In genomic region chr15:64180235-64180824, GRCh38 we compare ENCODE assay signal across 13 cellular contexts. TPM values are rescaled to one million over a fixed set of nuclear protein-coding genes. Genes with fewer than 3 reads are reported as not detected.
DNase-seq lines count a peak whose midpoint lies in the region; ATAC-seq and TF ChIP-seq lines count a peak whose summit lies in the region.
"Had no signal": no experiment of that assay in that cellular context is flagged by ENCODE, and none has a peak within 500 bp of the region (broad histone marks: within the 10 kb centered on the region; RNA-seq: fewer than 3 reads in every experiment).

No MANE protein-coding gene starts in this region.

- H3K4me1 Mint-ChIP-seq in glutamatergic neuron (ENCODE audit: low read depth, unreplicated experiment): peaks cover 7% of the 10 kb centered on the region
- H3K4me1 Mint-ChIP-seq in activated T-helper 2 cell treated with anti-CD3 and anti-CD28 coated beads, Interferon-gamma antibody, Interleukin-2, Interleukin-4, amounts not matched to agents 10 μg/mL and 5 μg/mL and 100 μg/mL, durations not matched to agents 14 hours and 24 hours and 36 hours (ENCODE audit: low read depth): no peaks in the 10 kb centered on the region
- H3K4me1 Mint-ChIP-seq in natural killer cell: no peaks in the 10 kb centered on the region
- H3K4me1 Mint-ChIP-seq: central memory CD8-positive, alpha-beta T cell had no signal

- no peaks in the 10 kb centered on the region for H4K20me1 ChIP-seq in BLaER1 treated with 17β-estradiol and CSF1 and Interleukin-3, amounts not matched to agents 10 nM and 100 nM

- H3K4me1 ChIP-seq in BLaER1 treated with 17β-estradiol and CSF1 and Interleukin-3, amounts not matched to agents 10 nM and 100 nM: peaks cover 22 to 31% (median 25%) of the 10 kb centered on the region in 10 experiments
- H3K4me1 ChIP-seq: lower lobe of right lung, Peyer's patch had no signal

- H3K9me3 Mint-ChIP-seq in glutamatergic neuron (ENCODE audit: unreplicated experiment) (no peaks in the 10 kb centered on the region), natural killer cell (no peaks in the 10 kb centered on the region)
- no peaks in the 10 kb centered on the region for H3K9me3 Mint-ChIP-seq in activated T-helper 2 cell treated with anti-CD3 and anti-CD28 coated beads, Interferon-gamma antibody, Interleukin-2, Interleukin-4, amounts not matched to agents 10 μg/mL and 5 μg/mL and 100 μg/mL, durations not matched to agents 14 hours and 24 hours and 36 hours
- H3K9me3 Mint-ChIP-seq: activated T-cell treated with anti-CD3 and anti-CD28 coated beads, Interleukin-2, amount 50 U/mL, for 24 hours; central memory CD8-positive, alpha-beta T cell had no signal

- H3K36me3 ChIP-seq in BLaER1 treated with 17β-estradiol and CSF1 and Interleukin-3, amounts not matched to agents 10 nM and 100 nM: peaks cover 32 to 86% (median 43%) of the 10 kb centered on the region in 11 experiments

- H3K27ac ChIP-seq in BLaER1 treated with 17β-estradiol and CSF1 and Interleukin-3, amounts not matched to agents 10 nM and 100 nM: peak overlapping the region in 9 of 11 experiments; percentile 15 to 66 (median 51); a peak in 17 of 22 replicates
- H3K27ac ChIP-seq: lower lobe of right lung, Peyer's patch had no signal

- H3K36me3 Mint-ChIP-seq in glutamatergic neuron (ENCODE audit: unreplicated experiment): no peaks in the 10 kb centered on the region
- H3K36me3 Mint-ChIP-seq in activated T-helper 2 cell treated with anti-CD3 and anti-CD28 coated beads, Interferon-gamma antibody, Interleukin-2, Interleukin-4, amounts not matched to agents 10 μg/mL and 5 μg/mL and 100 μg/mL, durations not matched to agents 14 hours and 24 hours and 36 hours (ENCODE audit: low read depth): peaks cover 39% of the 10 kb centered on the region
- H3K36me3 Mint-ChIP-seq in natural killer cell: peaks cover 18% of the 10 kb centered on the region

- H3K4me3 ChIP-seq in BLaER1 treated with 17β-estradiol and CSF1 and Interleukin-3, amounts not matched to agents 10 nM and 100 nM: peak overlapping the region in 2 of 10 experiments; percentile 11 to 30; a peak in 2 of 20 replicates
- H3K4me3 ChIP-seq: lower lobe of right lung, Peyer's patch had no signal

- no peaks in the 10 kb centered on the region for H3K27me3 ChIP-seq in BLaER1 treated with 17β-estradiol and CSF1 and Interleukin-3, amounts not matched to agents 10 nM and 100 nM
- H3K27me3 ChIP-seq: Peyer's patch had no signal

- H3K9ac ChIP-seq in BLaER1 treated with 17β-estradiol and CSF1 and Interleukin-3, amounts not matched to agents 10 nM and 100 nM: peak overlapping the region in 3 of 11 experiments; percentile 2 to 9 (median 6); a peak in 3 of 22 replicates

- intact Hi-C loops in activated T-helper 2 cell treated with anti-CD3 and anti-CD28 coated beads, Interferon-gamma antibody, Interleukin-2, Interleukin-4, amounts not matched to agents 10 μg/mL and 5 μg/mL and 100 μg/mL, durations not matched to agents 14 hours and 24 hours and 36 hours (cut with micrococcal nuclease): no loop called here
- intact Hi-C loops in natural killer cell (cut with micrococcal nuclease): no loop called here

- no peaks in the 10 kb centered on the region for H3K27me3 Mint-ChIP-seq in glutamatergic neuron (ENCODE audit: unreplicated experiment)
- no peaks in the 10 kb centered on the region for H3K27me3 Mint-ChIP-seq in activated T-helper 2 cell treated with anti-CD3 and anti-CD28 coated beads, Interferon-gamma antibody, Interleukin-2, Interleukin-4, amounts not matched to agents 10 μg/mL and 5 μg/mL and 100 μg/mL, durations not matched to agents 14 hours and 24 hours and 36 hours (ENCODE audit: low read depth)
- no peaks in the 10 kb centered on the region for H3K27me3 Mint-ChIP-seq in natural killer cell (ENCODE audit: low read depth in 2 of 2)
- H3K27me3 Mint-ChIP-seq: activated T-cell treated with anti-CD3 and anti-CD28 coated beads, Interleukin-2, amount 50 U/mL, for 24 hours; central memory CD8-positive, alpha-beta T cell had no signal

- H3K4me3 Mint-ChIP-seq in glutamatergic neuron (ENCODE audit: unreplicated experiment) (no peak overlapping the region), natural killer cell (no peak overlapping the region)
- no peak overlapping the region for H3K4me3 Mint-ChIP-seq in activated T-helper 2 cell treated with anti-CD3 and anti-CD28 coated beads, Interferon-gamma antibody, Interleukin-2, Interleukin-4, amounts not matched to agents 10 μg/mL and 5 μg/mL and 100 μg/mL, durations not matched to agents 14 hours and 24 hours and 36 hours (ENCODE audit: low read depth)
- H3K4me3 Mint-ChIP-seq: activated T-cell treated with anti-CD3 and anti-CD28 coated beads, Interleukin-2, amount 50 U/mL, for 24 hours; central memory CD8-positive, alpha-beta T cell had no signal

- TF ChIP-seq CTCF in glutamatergic neuron (IDR thresholded peaks at IDR 0.05; ENCODE audit: partially characterized antibody, unreplicated experiment): no peak
- no peak for TF ChIP-seq CTCF in natural killer cell (IDR thresholded peaks at IDR 0.05)

- H3K4me2 ChIP-seq in BLaER1 treated with 17β-estradiol and CSF1 and Interleukin-3, amounts not matched to agents 10 nM and 100 nM: peak overlapping the region; percentile 56 to 89 (median 74)

- no peak overlapping the region for H3K27ac Mint-ChIP-seq in glutamatergic neuron (ENCODE audit: unreplicated experiment)
- H3K27ac Mint-ChIP-seq in activated T-helper 2 cell treated with anti-CD3 and anti-CD28 coated beads, Interferon-gamma antibody, Interleukin-2, Interleukin-4, amounts not matched to agents 10 μg/mL and 5 μg/mL and 100 μg/mL, durations not matched to agents 14 hours and 24 hours and 36 hours: no peak overlapping the region
- no peak overlapping the region for H3K27ac Mint-ChIP-seq in natural killer cell
- H3K27ac Mint-ChIP-seq: activated T-cell treated with anti-CD3 and anti-CD28 coated beads, Interleukin-2, amount 50 U/mL, for 24 hours had no signal

- no peaks in the 10 kb centered on the region for H3K9me3 ChIP-seq in BLaER1 treated with 17β-estradiol and CSF1 and Interleukin-3, amounts not matched to agents 10 nM and 100 nM (replicated peaks in 1 of 11)
- H3K9me3 ChIP-seq: lower lobe of right lung, Peyer's patch had no signal

- DNase-seq in NCI-H1105 (lab: John Stamatoyannopoulos, UW) (peak; percentile 81), glutamatergic neuron (peak; percentile 36), hippocampal formation (lab: John Stamatoyannopoulos, UW) (no peak), globus pallidus (ENCODE audit: low spot score) (no peak), natural killer cell (no peak)
- no peak for DNase-seq in activated T-helper 2 cell treated with anti-CD3 and anti-CD28 coated beads, Interferon-gamma antibody, Interleukin-2, Interleukin-4, amounts not matched to agents 10 μg/mL and 5 μg/mL and 100 μg/mL, durations not matched to agents 14 hours and 24 hours and 36 hours (ENCODE audit: low spot score)
- DNase-seq: activated T-cell treated with anti-CD3 and anti-CD28 coated beads, Interleukin-2, amount 50 U/mL, for 24 hours; lower lobe of right lung; MV-4-11 had no signal

- ATAC-seq in GM19468 (IDR thresholded peaks at IDR 0.05; ENCODE audit: extremely low read depth, unreplicated experiment) (peak; percentile 76), natural killer cell (no peak)
- ATAC-seq: lower lobe of right lung had no signal

RNA-seq across cellular contexts. Expression of gene PPIB, which starts 17.5 kb away (rescaled TPM):
- 228 TPM for total RNA-seq in glutamatergic neuron (ENCODE audit: unreplicated experiment)
- total RNA-seq in activated T-helper 2 cell treated with anti-CD3 and anti-CD28 coated beads, Interferon-gamma antibody, Interleukin-2, Interleukin-4, amounts not matched to agents 10 μg/mL and 5 μg/mL and 100 μg/mL, durations not matched to agents 14 hours and 24 hours and 36 hours: 457 and 465 TPM in 2 replicates
- 100 to 1,000 TPM; 234 to 298 (median 251) TPM for total RNA-seq in natural killer cell

RNA-seq across cellular contexts. Expression of gene SNX22, which starts 28.8 kb away (rescaled TPM):
- total RNA-seq in glutamatergic neuron (ENCODE audit: unreplicated experiment): 4.6 TPM
- 0.98 and 1.4 TPM in 2 replicates for total RNA-seq in activated T-helper 2 cell treated with anti-CD3 and anti-CD28 coated beads, Interferon-gamma antibody, Interleukin-2, Interleukin-4, amounts not matched to agents 10 μg/mL and 5 μg/mL and 100 μg/mL, durations not matched to agents 14 hours and 24 hours and 36 hours
- under 1 TPM; 0.41 to 0.80 (median 0.75) TPM for total RNA-seq in natural killer cell

Comparison
In these comparisons a context has a peak if more than half of its experiments do, and no peak if none do; other contexts are left out.
1. DNase-seq: peak in NCI-H1105 (single experiment) and glutamatergic neuron (single experiment); none in hippocampal formation (0 of 2), activated T-helper 2 cell treated with anti-CD3 and anti-CD28 coated beads, Interferon-gamma antibody, Interleukin-2, Interleukin-4, amounts not matched to agents 10 μg/mL and 5 μg/mL and 100 μg/mL, durations not matched to agents 14 hours and 24 hours and 36 hours (single experiment), globus pallidus (single experiment) and natural killer cell (single experiment).